In the genomic region with DNA sequence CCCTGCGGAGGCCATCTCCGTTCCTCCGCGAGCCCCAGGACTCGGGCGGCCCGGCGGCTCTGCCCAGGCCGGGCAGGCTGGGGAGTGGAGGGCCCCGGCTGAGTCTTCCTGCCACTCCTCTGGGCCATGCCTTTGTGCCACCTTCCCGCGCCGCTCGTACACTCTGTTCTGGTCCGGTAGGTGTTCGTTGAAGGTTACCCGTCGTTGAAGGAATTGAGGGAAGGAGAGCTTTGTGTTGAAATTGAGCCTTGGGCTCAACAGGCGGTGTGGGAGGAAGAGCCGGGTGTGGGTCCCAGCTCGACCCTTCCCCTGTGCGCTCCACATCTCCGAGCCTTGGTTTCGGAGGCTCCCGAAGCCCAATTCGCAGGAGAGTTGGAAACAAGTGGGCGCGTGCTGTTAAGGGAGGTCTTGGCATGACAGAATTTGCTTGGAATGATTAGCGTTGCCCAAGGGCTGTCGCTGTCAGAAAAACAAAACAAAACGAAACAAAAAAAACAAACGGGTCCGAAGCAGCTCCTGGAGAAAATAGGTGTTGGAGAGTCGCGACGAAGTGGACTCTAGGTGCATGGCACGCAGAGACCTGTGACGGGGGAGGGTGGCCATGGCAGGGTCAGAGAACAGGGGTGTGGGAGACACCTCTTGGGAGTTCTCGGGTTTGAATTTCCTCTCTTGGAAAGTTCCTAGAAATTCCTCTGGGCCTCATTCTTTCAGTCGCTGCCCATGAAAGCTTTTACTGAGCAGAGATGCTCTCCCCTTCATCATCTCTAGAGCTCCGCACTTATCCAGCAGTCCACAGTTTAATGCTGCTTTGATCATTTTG, we compare ENCODE assay signal across 9 cellular contexts. TPM values are rescaled to one million over a fixed set of nuclear protein-coding genes. Genes with fewer than 3 reads are reported as not detected.
DNase-seq lines count a peak whose midpoint lies in the region; ATAC-seq, FAIRE-seq and TF ChIP-seq lines count a peak whose summit lies in the region.
"Had no signal": no experiment of that assay in that cellular context is flagged by ENCODE, and none has a peak within 500 bp of the region (broad histone marks: within the 10 kb centered on the region; RNA-seq: fewer than 3 reads in every experiment).

No MANE protein-coding gene starts in this region.

- ATAC-seq in activated CD4-positive, alpha-beta T cell treated with anti-CD3 and anti-CD28 coated beads for 36 hours, result peak; percentile 8
- ATAC-seq in HG02970 (IDR thresholded peaks at IDR 0.05; ENCODE audit: low FRiP score, unreplicated experiment) (peak; percentile 15), pancreas (peak in 3 of 4 donors; percentile 23 to 40 (median 33))

- peaks cover 29% of the 10 kb centered on the region for H3K36me3 Mint-ChIP-seq in activated CD4-positive, alpha-beta T cell treated with anti-CD3 and anti-CD28 coated beads for 36 hours (ENCODE audit: low read depth)

- no peaks in the 10 kb centered on the region for H3K9me3 Mint-ChIP-seq in activated CD4-positive, alpha-beta T cell treated with anti-CD3 and anti-CD28 coated beads for 36 hours (ENCODE audit: low read depth)

- H3K27ac ChIP-seq in SJCRH30 (peak overlapping the region; percentile 87), pancreas (peak overlapping the region; percentile 86 to 92 (median 88))

- peak overlapping the region; percentile 99 for H3K4me3 Mint-ChIP-seq in activated CD4-positive, alpha-beta T cell treated with anti-CD3 and anti-CD28 coated beads for 36 hours

- DNase-seq in activated CD4-positive, alpha-beta T cell treated with anti-CD3 and anti-CD28 coated beads for 36 hours, result no peak
- DNase-seq in activated CD4-positive, alpha-beta T cell treated with anti-CD3 and anti-CD28 coated beads, Interleukin-2, amount 50 U/mL, for 4 hours, result no peak
- DNase-seq in SJCRH30 (no peak), fibroblast of pulmonary artery (ENCODE audit: low read depth) (no peak), pancreas (no peak), NCI-H1105 treated with DMSO at 0.1 percent for 48 hours (lab: John Stamatoyannopoulos, UW) (no peak), DMS153 treated with DMSO at 0.1 percent for 48 hours (lab: John Stamatoyannopoulos, UW; ENCODE audit: unreplicated experiment) (no peak)

- peak overlapping the region; percentile 99 for H3K27ac Mint-ChIP-seq in activated CD4-positive, alpha-beta T cell treated with anti-CD3 and anti-CD28 coated beads for 36 hours

- H3K4me1 Mint-ChIP-seq in activated CD4-positive, alpha-beta T cell treated with anti-CD3 and anti-CD28 coated beads for 36 hours, result peaks cover 42% of the 10 kb centered on the region

- H3K4me1 ChIP-seq in SJCRH30 (no peaks in the 10 kb centered on the region), pancreas (peaks cover 0 to 11% (median 2%) of the 10 kb centered on the region in 3 donors)

- H3K27me3 ChIP-seq in SJCRH30, result no peaks in the 10 kb centered on the region
- no peaks in the 10 kb centered on the region for H3K27me3 ChIP-seq in pancreas

- intact Hi-C loops in activated CD4-positive, alpha-beta T cell treated with anti-CD3 and anti-CD28 coated beads for 36 hours (cut with DNase I, micrococcal nuclease), result loop anchor here (1.0 to 10.0 kb wide), 8 partner anchors 81 to 1151 kb away; partner anchors contain the start of genes IMP4 (in 2 of the 2) and PLEKHB2 (in 2 of the 2)
- intact Hi-C loops in pancreas (cut with DNase I), result no loop called here

- no peak for FAIRE-seq in pancreas (lab: Jason Lieb, UNC)

- H3K4me3 ChIP-seq in SJCRH30 (peak overlapping the region; percentile 95), fibroblast of pulmonary artery (replicated peaks; ENCODE audit: low read depth, low read length) (peak overlapping the region; percentile 88), pancreas (peak overlapping the region; percentile 64 to 89 (median 81))

- H3K36me3 ChIP-seq in SJCRH30 (no peaks in the 10 kb centered on the region), pancreas (no peaks in the 10 kb centered on the region)

- POLR2A ChIA-PET in activated CD4-positive, alpha-beta T cell treated with anti-CD3 and anti-CD28 coated beads for 36 hours (lab: Charles Lee), result interaction anchor here (0.6 kb wide), 1 partner anchor 29 kb away, joined by 3 read pairs; no protein-coding TSS in a partner anchor

- CTCF ChIA-PET in activated CD4-positive, alpha-beta T cell treated with anti-CD3 and anti-CD28 coated beads for 36 hours (lab: Charles Lee), result interaction anchor here (0.8 to 1.6 kb wide), 6 partner anchors 28 to 400 kb away, joined by 3 to 6 read pairs (median 3); partner anchors contain the start of gene FAM168B

- H3K9me3 ChIP-seq in SJCRH30 (replicated peaks), result no peaks in the 10 kb centered on the region
- H3K9me3 ChIP-seq in pancreas, result no peaks in the 10 kb centered on the region

- H3K27me3 Mint-ChIP-seq in activated CD4-positive, alpha-beta T cell treated with anti-CD3 and anti-CD28 coated beads for 36 hours, result no peaks in the 10 kb centered on the region

- 1% methylated on average over 40 to 41 of the region's 41 CpGs for WGBS in pancreas, 2 donors

- TF ChIP-seq CTCF in fibroblast of pulmonary artery (IDR thresholded peaks at IDR 0.05; ENCODE audit: low read length, missing control alignments) (no peak), pancreas (IDR thresholded peaks at IDR 0.05) (no peak)

RNA-seq across cellular contexts. Expression of gene MZT2A, which starts 1.2 kb away (rescaled TPM):
- total RNA-seq in activated CD4-positive, alpha-beta T cell treated with anti-CD3 and anti-CD28 coated beads for 36 hours, result 100 to 1,000 TPM in 1 of 2 experiments, 10 to 100 TPM in 1; 69.9 to 110 TPM
- 69.3 and 94.4 TPM in 2 replicates for total RNA-seq in SJCRH30 (2014; rRNA removed; shearing (Covaris generic))
- total RNA-seq in pancreas, result 10 to 100 TPM; 38.7 to 64.7 (median 57.6) TPM
- polyA plus RNA-seq in pancreas, result 100 to 1,000 TPM in 1 of 2 donors, 10 to 100 TPM in 1; 56.0 to 106 TPM

RNA-seq across cellular contexts. Expression of gene TUBA3D, which starts 17.5 kb away (rescaled TPM):
- total RNA-seq in activated CD4-positive, alpha-beta T cell treated with anti-CD3 and anti-CD28 coated beads for 36 hours, result not detected
- not detected in 2 replicates for total RNA-seq in SJCRH30 (2014; rRNA removed; shearing (Covaris generic))
- total RNA-seq in pancreas, result not detected
- polyA plus RNA-seq in pancreas, result under 1 TPM; 0.12 to 0.23 TPM
- total RNA-seq: lung microvascular endothelial cell had no signal

RNA-seq across cellular contexts. Expression of gene CCDC74A, which starts 34.3 kb away (rescaled TPM):
- 1 to 10 TPM; 3.0 to 3.5 TPM for total RNA-seq in activated CD4-positive, alpha-beta T cell treated with anti-CD3 and anti-CD28 coated beads for 36 hours
- total RNA-seq in SJCRH30 (2014; rRNA removed; shearing (Covaris generic)), result 0.13 TPM in 1 of 2 replicates, not detected in the other
- total RNA-seq in pancreas, result 1 to 10 TPM in 4 of 6 donors, under 1 TPM in 2; 0.35 to 3.6 (median 1.2) TPM
- 10 to 100 TPM in 1 of 2 donors, 1 to 10 TPM in 1; 4.6 to 10.6 TPM for polyA plus RNA-seq in pancreas

Comparison
In these comparisons a context has a peak if more than half of its experiments do, and no peak if none do; other contexts are left out.
1. intact Hi-C loops: an anchor here in activated CD4-positive, alpha-beta T cell treated with anti-CD3 and anti-CD28 coated beads for 36 hours (1.0 to 10.0 kb wide); none called in pancreas.